8 cellular contexts compared by ENCODE assay signal in the genomic region with DNA sequence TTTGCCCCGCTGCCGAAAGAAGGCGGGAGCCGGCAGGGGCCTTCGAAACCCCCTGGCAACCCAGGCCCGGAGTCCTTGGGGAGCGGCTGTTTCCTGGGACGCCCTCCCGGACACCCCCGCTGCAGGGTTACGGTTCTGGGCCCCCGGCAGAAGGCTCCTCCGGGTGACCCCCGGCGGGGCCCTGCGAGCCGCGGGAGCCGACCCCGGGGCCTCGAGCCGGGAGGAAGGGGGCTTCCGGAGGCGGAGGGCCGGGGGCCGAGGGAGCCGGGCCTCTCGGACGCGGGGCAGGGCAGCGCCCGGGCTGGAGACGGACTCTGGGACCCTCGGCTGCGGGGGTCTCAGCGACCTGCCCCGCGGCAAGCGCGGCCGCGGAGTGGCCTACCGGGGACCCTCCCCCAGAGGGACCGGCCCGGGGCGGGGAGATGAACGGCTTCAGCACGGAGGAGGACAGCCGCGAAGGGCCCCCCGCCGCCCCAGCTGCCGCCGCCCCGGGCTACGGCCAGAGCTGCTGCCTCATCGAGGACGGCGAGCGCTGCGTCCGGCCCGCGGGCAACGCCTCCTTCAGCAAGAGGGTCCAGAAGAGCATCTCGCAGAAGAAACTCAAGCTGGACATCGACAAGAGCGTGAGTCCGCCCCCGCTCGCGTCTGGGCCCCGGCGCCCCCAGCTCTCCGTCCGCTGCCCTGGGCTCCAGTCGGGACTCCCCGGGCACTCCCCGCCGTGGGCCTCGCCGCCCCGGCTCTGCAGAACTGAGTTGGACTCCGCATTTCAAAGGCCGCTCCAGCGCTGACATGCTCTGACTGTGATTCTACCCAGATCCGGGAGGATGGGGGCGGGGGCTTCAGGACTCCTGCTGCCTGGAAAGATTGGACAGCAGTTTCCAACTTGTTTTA. TPM values are rescaled to one million over a fixed set of nuclear protein-coding genes. Genes with fewer than 3 reads are reported as not detected.
DNase-seq lines count a peak whose midpoint lies in the region; ATAC-seq and TF ChIP-seq lines count a peak whose summit lies in the region.

No MANE protein-coding gene starts in this region.

- no peaks in the 10 kb centered on the region for H3K9me3 Mint-ChIP-seq in naive thymus-derived CD8-positive, alpha-beta T cell

- peak; percentile 16 to 24 for ATAC-seq in naive thymus-derived CD8-positive, alpha-beta T cell

- H3K4me3 ChIP-seq in GM12865 (ENCODE audit: low read depth, low read length) (peak overlapping the region; percentile 90), HFF-Myc (replicated peaks; ENCODE audit: low read depth, low read length) (peak overlapping the region; percentile 88), fibroblast of mammary gland (ENCODE audit: control insufficient read depth, low read depth, low read length) (peak overlapping the region; percentile 65)

- DNase-seq in GM12865 (ENCODE audit: low read depth) (peak; percentile 50), HFF-Myc (ENCODE audit: extremely low read depth, low read depth) (no peak), NCI-H2227 (lab: John Stamatoyannopoulos, UW; ENCODE audit: unreplicated experiment) (peak; percentile 37), fibroblast of mammary gland (ENCODE audit: low read depth) (peak; percentile 58), stromal cell of bone marrow (ENCODE audit: low read depth) (peak; percentile 43), NOMO-1 (lab: John Stamatoyannopoulos, UW; ENCODE audit: unreplicated experiment in 2 of 2) (no peak)
- peak; percentile 8 for DNase-seq in activated T-helper 1 cell treated with anti-CD3 and anti-CD28 coated beads, Interleukin-2, amount 50 U/mL, for 16 hours (ENCODE audit: low read depth in 1 of 2, low spot score in 1 of 2)
- peak in 9 of 10 donors; percentile 8 to 65 (median 38) for DNase-seq in naive thymus-derived CD8-positive, alpha-beta T cell

- peak overlapping the region; percentile 81 to 98 (median 92) for H3K4me3 Mint-ChIP-seq in naive thymus-derived CD8-positive, alpha-beta T cell

- H3K36me3 Mint-ChIP-seq in naive thymus-derived CD8-positive, alpha-beta T cell, result peaks cover 6 to 27% (median 9%) of the 10 kb centered on the region in 3 donors

- no peaks in the 10 kb centered on the region for H3K27me3 Mint-ChIP-seq in naive thymus-derived CD8-positive, alpha-beta T cell

- H3K4me1 Mint-ChIP-seq in naive thymus-derived CD8-positive, alpha-beta T cell, result peaks cover 44 to 68% (median 65%) of the 10 kb centered on the region in 4 donors

- peak overlapping the region; percentile 85 to 99 (median 92) for H3K27ac Mint-ChIP-seq in naive thymus-derived CD8-positive, alpha-beta T cell

- POLR2A ChIA-PET in naive thymus-derived CD8-positive, alpha-beta T cell (lab: Charles Lee), result interaction anchor here (2.4 kb wide), 1 partner anchor 408 kb away, joined by 9 read pairs; the partner anchor contains the start of genes FAM114A2 and MFAP3

- TF ChIP-seq CTCF in GM12865 (IDR thresholded peaks at IDR 0.05; ENCODE audit: insufficient read depth, low read depth, low read length, missing control alignments) (no peak), HFF-Myc (IDR thresholded peaks at IDR 0.05; ENCODE audit: low read depth, low read length, missing control alignments) (no peak), fibroblast of mammary gland (conservative IDR thresholded peaks at IDR 0.05; ENCODE audit: control insufficient read depth, insufficient read depth, low read depth, low read length) (no peak)

RNA-seq across cellular contexts. Expression of gene SAP30L, which starts 0.6 kb away (rescaled TPM):
- 10 to 100 TPM; 45.5 to 47.3 TPM for total RNA-seq in naive thymus-derived CD8-positive, alpha-beta T cell
- 10 to 100 TPM; 20.1 to 35.6 (median 25.3) TPM for polyA plus RNA-seq in naive thymus-derived CD8-positive, alpha-beta T cell

RNA-seq across cellular contexts. Expression of gene HAND1, which starts 31.6 kb away (rescaled TPM):
- total RNA-seq in naive thymus-derived CD8-positive, alpha-beta T cell, result not detected
- polyA plus RNA-seq in naive thymus-derived CD8-positive, alpha-beta T cell, result not detected

Comparison
In these comparisons a context has a peak if more than half of its experiments do, and no peak if none do; other contexts are left out.
1. DNase-seq: peak in GM12865 (single experiment), NCI-H2227 (single experiment), activated T-helper 1 cell treated with anti-CD3 and anti-CD28 coated beads, Interleukin-2, amount 50 U/mL, for 16 hours (2 of 2), fibroblast of mammary gland (single experiment), naive thymus-derived CD8-positive, alpha-beta T cell (9 of 10) and stromal cell of bone marrow (single experiment); none in HFF-Myc (single experiment) and NOMO-1 (0 of 2).
2. Peak in every context shown above with its lines, with median percentiles within 50 percentile points of each other: H3K4me3 ChIP-seq.